In the genomic region with DNA sequence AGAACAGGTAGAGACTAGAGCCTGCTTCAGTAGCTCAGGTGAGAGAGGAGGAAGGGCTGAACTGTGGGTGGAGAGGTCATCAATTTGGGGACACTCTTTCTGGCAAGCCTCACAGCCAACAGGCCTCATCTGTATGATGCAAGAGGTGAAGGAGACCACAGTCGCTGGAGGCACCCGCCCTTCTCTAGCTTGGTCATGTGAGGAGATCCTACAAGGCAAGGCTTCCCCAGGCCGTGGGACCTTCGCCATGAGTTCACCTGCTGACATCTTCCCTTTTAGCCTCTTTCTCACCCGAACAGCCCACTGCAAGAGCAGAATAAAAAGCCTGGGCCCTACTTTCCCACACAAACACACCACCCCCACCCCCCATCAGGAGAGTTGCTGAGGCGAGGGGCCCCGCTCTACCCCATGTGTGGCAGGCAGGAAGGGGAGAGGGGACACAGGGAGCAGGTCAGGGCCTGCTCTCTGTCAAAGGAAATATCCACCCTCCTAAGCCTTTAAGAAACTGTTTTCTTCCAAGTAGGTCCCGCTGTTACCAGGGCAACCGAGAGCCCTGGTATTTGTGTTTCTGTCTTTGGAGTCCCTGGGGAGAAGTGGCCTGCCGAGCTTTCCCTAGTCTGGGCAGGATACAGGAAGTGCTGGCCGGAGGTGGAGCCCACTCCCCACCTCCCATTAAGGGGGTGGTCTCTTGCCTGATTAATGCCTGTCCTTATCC, we compare ENCODE assay signal across 10 cellular contexts. TPM values are rescaled to one million over a fixed set of nuclear protein-coding genes. Genes with fewer than 3 reads are reported as not detected.
A peak's percentile ranks its signal among the peaks of the same experiment; 100 is the strongest.
DNase-seq lines count a peak whose midpoint lies in the region; ATAC-seq and TF ChIP-seq lines count a peak whose summit lies in the region.
"Had no signal": no experiment of that assay in that cellular context is flagged by ENCODE, and none has a peak within 500 bp of the region (broad histone marks: within the 10 kb centered on the region; RNA-seq: fewer than 3 reads in every experiment).

No MANE protein-coding gene starts in this region.

- H3K9ac ChIP-seq in iPS-20b (ENCODE audit: low read depth, low read length): peak overlapping the region; percentile 59; the same call in 1 of the 2 replicates

- no peaks in the 10 kb centered on the region; the same call in 1 of the 2 replicates for H3K9me3 ChIP-seq in HAP-1
- no peaks in the 10 kb centered on the region for H3K9me3 ChIP-seq in ascending aorta
- no peaks in the 10 kb centered on the region for H3K9me3 ChIP-seq in iPS-20b (ENCODE audit: insufficient read depth, low read depth, low read length)
- no peaks in the 10 kb centered on the region for H3K9me3 ChIP-seq in spleen

- TF ChIP-seq POLR2A in spleen (IDR thresholded peaks at IDR 0.05): no peak

- H3K27ac ChIP-seq in ascending aorta (peak overlapping the region; percentile 77 to 81), iPS-20b (ENCODE audit: low read length) (peak overlapping the region; percentile 36), spleen (peak overlapping the region in 6 of 8 donors; percentile 32 to 88 (median 78))

- 34 to 70% (median 43%) methylated on average over 2 to 11 of the region's 11 CpGs for WGBS in spleen, 5 donors

- no peak overlapping the region for H3K4me3 ChIP-seq in HAP-1
- H3K4me3 ChIP-seq in ascending aorta: no peak overlapping the region
- H3K4me3 ChIP-seq in iPS-20b (ENCODE audit: low read length): peak overlapping the region; percentile 30; the same call in 1 of the 2 replicates
- H3K4me3 ChIP-seq in spleen: no peak overlapping the region

- H3K27me3 ChIP-seq in HAP-1 (ENCODE audit: low read depth) (no peaks in the 10 kb centered on the region), ascending aorta (no peaks in the 10 kb centered on the region), iPS-20b (ENCODE audit: insufficient read depth, low read length) (peaks cover 17% of the 10 kb centered on the region), spleen (replicated peaks in 1 of 7) (peaks cover 0 to 32% (median 0%) of the 10 kb centered on the region in 7 donors)

- ATAC-seq in GM21619 (IDR thresholded peaks at IDR 0.05; ENCODE audit: unreplicated experiment) (no peak), esophagus mucosa (no peak)

- in situ Hi-C loops in HAP-1 (cut with MboI; ENCODE audit: low sequenced_read_pairs): no loop called here

- TF ChIP-seq CTCF in ascending aorta (IDR thresholded peaks at IDR 0.05): no peak
- TF ChIP-seq CTCF in spleen (IDR thresholded peaks at IDR 0.05 in 8 of 11, conservative IDR thresholded peaks at IDR 0.05 in 3 of 11): no peak

- DNase-seq in HAP-1 (ENCODE audit: low spot score in 2 of 2) (peak; percentile 88 to 90), ascending aorta (ENCODE audit: low spot score in 2 of 2) (peak in 1 of 2 donors; percentile 88), spleen (peak; percentile 78), NCI-H1436 (lab: John Stamatoyannopoulos, UW) (no peak)
- DNase-seq in activated CD4-positive, alpha-beta T cell treated with anti-CD3 and anti-CD28 coated beads for 1 hour: no peak
- DNase-seq: small intestine, T-helper 1 cell had no signal

- H3K4me1 ChIP-seq in HAP-1: peaks cover 15% of the 10 kb centered on the region
- H3K4me1 ChIP-seq in ascending aorta: peaks cover 4 to 20% of the 10 kb centered on the region in 2 donors
- peaks cover 18% of the 10 kb centered on the region for H3K4me1 ChIP-seq in iPS-20b (ENCODE audit: insufficient read depth, low read length)
- H3K4me1 ChIP-seq in spleen: peaks cover 0 to 73% (median 46%) of the 10 kb centered on the region in 6 donors

- H3K36me3 ChIP-seq in HAP-1 (replicated peaks) (no peaks in the 10 kb centered on the region), ascending aorta (no peaks in the 10 kb centered on the region), iPS-20b (ENCODE audit: insufficient read depth, low read depth, low read length) (no peaks in the 10 kb centered on the region), spleen (no peaks in the 10 kb centered on the region)

- intact Hi-C loops in ascending aorta (cut with DNase I): loop anchor here (5.0 kb wide), 1 partner anchor 61 kb away; no protein-coding TSS in a partner anchor
- intact Hi-C loops in spleen (cut with DNase I; ENCODE audit: low total_unique reads): no loop called here

RNA-seq across cellular contexts. Expression of gene RTL5, which starts 8.1 kb away (rescaled TPM):
- total RNA-seq in ascending aorta (17.1 TPM), spleen (1 to 10 TPM; 2.7 to 5.9 (median 4.2) TPM), esophagus mucosa (0.20 TPM)
- polyA plus RNA-seq in spleen: under 1 TPM; 0.46 to 0.99 (median 0.61) TPM

RNA-seq across cellular contexts. Expression of gene PIN4, which starts 57.9 kb away (rescaled TPM):
- total RNA-seq in ascending aorta: 3.6 TPM
- 10 to 100 TPM in 3 of 7 donors, 1 to 10 TPM in 4; 6.0 to 11.7 (median 9.9) TPM for total RNA-seq in spleen
- polyA plus RNA-seq in spleen: 10 to 100 TPM; 15.8 to 22.0 (median 18.3) TPM
- 7.1 TPM for total RNA-seq in esophagus mucosa

Comparison
In these comparisons a context has a peak if more than half of its experiments do, and no peak if none do; other contexts are left out.
1. DNase-seq: peak in HAP-1 (2 of 2) and spleen (single experiment); none in activated CD4-positive, alpha-beta T cell treated with anti-CD3 and anti-CD28 coated beads for 1 hour (single experiment) and NCI-H1436 (single experiment).
2. Peak in every context shown above with its lines, with median percentiles within 50 percentile points of each other: H3K27ac ChIP-seq.